ENCODE assay signal across 2 cellular contexts in the genomic region with DNA sequence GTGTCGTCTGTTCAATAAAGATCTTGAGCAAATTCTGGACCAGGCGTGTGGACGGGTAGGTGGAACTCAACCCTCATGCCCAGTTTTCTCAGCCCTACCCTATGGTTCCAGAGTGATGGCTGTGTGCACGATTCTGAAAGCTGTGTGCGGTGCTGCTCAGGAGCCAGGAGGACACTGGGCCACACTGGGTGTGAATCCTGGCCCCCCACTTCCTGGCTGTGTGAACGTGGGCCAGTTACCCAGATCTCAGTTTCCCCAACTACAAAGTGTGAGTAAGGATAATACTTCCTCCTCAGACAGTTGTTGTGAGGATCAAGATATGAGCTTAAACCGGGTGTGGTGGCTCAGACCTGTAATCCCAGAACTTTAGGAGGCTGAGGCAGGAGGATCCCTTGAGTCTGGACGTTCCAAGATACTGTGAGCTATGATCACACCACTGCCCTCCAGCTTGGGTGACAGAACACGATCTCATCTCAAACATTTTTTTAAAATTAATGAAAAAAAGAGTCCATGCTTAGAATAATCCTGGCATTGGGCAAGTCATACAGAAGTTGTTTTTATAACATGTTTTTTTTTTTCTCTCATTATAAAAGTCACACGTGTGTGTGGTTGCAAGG.
TF ChIP-seq lines count a peak whose summit lies in the region.

No MANE protein-coding gene starts in this region.

TF ChIP-seq in GM23338, 12 proteins besides CTCF, POLR2A, EP300 and RAD21 (continues in another document):
- no peak for TF ChIP-seq POLR2AphosphoS5 (IDR thresholded peaks at IDR 0.05; ENCODE audit: low read depth)
- no peak for TF ChIP-seq ZNF114 (CRISPR knock-in tag; IDR thresholded peaks at IDR 0.05)
- TF ChIP-seq CREB1 (CRISPR knock-in tag; IDR thresholded peaks at IDR 0.05; ENCODE audit: low read depth): no peak
- TF ChIP-seq STAT1 (IDR thresholded peaks at IDR 0.05; ENCODE audit: unreplicated experiment): no peak
- TF ChIP-seq EZH2 (IDR thresholded peaks at IDR 0.05; ENCODE audit: low read depth, unreplicated experiment): no peak
- no peak for TF ChIP-seq REST (IDR thresholded peaks at IDR 0.05; ENCODE audit: unreplicated experiment)
- TF ChIP-seq EZH2phosphoT487 (IDR thresholded peaks at IDR 0.05; ENCODE audit: unreplicated experiment): no peak
- no peak for TF ChIP-seq JUNB (IDR thresholded peaks at IDR 0.05; ENCODE audit: unreplicated experiment)
- TF ChIP-seq ZNF331 (CRISPR knock-in tag; IDR thresholded peaks at IDR 0.05; ENCODE audit: low read depth): no peak
- TF ChIP-seq, protein P1, sequence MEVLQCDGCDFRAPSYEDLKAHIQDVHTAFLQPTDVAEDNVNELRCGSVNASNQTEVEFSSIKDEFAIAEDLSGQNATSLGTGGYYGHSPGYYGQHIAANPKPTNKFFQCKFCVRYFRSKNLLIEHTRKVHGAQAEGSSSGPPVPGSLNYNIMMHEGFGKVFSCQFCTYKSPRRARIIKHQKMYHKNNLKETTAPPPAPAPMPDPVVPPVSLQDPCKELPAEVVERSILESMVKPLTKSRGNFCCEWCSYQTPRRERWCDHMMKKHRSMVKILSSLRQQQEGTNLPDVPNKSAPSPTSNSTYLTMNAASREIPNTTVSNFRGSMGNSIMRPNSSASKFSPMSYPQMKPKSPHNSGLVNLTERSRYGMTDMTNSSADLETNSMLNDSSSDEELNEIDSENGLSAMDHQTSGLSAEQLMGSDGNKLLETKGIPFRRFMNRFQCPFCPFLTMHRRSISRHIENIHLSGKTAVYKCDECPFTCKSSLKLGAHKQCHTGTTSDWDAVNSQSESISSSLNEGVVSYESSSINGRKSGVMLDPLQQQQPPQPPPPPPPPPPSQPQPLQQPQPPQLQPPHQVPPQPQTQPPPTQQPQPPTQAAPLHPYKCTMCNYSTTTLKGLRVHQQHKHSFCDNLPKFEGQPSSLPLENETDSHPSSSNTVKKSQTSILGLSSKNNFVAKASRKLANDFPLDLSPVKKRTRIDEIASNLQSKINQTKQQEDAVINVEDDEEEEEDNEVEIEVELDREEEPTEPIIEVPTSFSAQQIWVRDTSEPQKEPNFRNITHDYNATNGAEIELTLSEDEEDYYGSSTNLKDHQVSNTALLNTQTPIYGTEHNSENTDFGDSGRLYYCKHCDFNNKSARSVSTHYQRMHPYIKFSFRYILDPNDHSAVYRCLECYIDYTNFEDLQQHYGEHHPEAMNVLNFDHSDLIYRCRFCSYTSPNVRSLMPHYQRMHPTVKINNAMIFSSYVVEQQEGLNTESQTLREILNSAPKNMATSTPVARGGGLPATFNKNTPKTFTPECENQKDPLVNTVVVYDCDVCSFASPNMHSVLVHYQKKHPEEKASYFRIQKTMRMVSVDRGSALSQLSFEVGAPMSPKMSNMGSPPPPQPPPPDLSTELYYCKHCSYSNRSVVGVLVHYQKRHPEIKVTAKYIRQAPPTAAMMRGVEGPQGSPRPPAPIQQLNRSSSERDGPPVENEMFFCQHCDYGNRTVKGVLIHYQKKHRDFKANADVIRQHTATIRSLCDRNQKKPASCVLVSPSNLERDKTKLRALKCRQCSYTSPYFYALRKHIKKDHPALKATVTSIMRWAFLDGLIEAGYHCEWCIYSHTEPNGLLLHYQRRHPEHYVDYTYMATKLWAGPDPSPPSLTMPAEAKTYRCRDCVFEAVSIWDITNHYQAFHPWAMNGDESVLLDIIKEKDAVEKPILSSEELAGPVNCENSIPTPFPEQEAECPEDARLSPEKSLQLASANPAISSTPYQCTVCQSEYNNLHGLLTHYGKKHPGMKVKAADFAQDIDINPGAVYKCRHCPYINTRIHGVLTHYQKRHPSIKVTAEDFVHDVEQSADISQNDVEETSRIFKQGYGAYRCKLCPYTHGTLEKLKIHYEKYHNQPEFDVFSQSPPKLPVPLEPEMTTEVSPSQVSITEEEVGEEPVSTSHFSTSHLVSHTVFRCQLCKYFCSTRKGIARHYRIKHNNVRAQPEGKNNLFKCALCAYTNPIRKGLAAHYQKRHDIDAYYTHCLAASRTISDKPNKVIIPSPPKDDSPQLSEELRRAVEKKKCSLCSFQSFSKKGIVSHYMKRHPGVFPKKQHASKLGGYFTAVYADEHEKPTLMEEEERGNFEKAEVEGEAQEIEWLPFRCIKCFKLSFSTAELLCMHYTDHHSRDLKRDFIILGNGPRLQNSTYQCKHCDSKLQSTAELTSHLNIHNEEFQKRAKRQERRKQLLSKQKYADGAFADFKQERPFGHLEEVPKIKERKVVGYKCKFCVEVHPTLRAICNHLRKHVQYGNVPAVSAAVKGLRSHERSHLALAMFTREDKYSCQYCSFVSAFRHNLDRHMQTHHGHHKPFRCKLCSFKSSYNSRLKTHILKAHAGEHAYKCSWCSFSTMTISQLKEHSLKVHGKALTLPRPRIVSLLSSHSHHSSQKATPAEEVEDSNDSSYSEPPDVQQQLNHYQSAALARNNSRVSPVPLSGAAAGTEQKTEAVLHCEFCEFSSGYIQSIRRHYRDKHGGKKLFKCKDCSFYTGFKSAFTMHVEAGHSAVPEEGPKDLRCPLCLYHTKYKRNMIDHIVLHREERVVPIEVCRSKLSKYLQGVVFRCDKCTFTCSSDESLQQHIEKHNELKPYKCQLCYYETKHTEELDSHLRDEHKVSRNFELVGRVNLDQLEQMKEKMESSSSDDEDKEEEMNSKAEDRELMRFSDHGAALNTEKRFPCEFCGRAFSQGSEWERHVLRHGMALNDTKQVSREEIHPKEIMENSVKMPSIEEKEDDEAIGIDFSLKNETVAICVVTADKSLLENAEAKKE (CRISPR knock-in tag; IDR thresholded peaks at IDR 0.05): no peak

TF ChIP-seq in H1, 55 proteins besides CTCF, POLR2A, EP300 and RAD21:
- TF ChIP-seq POU5F1 (IDR thresholded peaks at IDR 0.05; ENCODE audit: low read depth, low read length) (no peak), CHD2 (IDR thresholded peaks at IDR 0.05; ENCODE audit: low read length) (no peak)
